ENCODE assay signal across 27 cellular contexts in genomic region chrX:120750381-120750780, GRCh38.
"Had no signal": no experiment of that assay in that cellular context is flagged by ENCODE, and none has a peak within 500 bp of the region (broad histone marks: within the 10 kb centered on the region; RNA-seq: fewer than 3 reads in every experiment).

No MANE protein-coding gene starts in this region.

- H3K27me3 ChIP-seq: ascending aorta, esophagus squamous epithelium, gastrocnemius medialis, vagina had no signal

- H3K9me3 Mint-ChIP-seq: activated naive CD4-positive, alpha-beta T cell treated with anti-CD3 and anti-CD28 coated beads, Interleukin-2, amount 50 U/mL, for 72 hours; activated T-cell treated with anti-CD3 and anti-CD28 coated beads, Interleukin-2, amount 50 U/mL, for 24 hours; activated T-helper 17 cell treated with anti-CD3 and anti-CD28 coated beads, Interleukin-2, amount 50 U/mL, for 72 hours; effector memory CD8-positive, alpha-beta T cell; type B pancreatic cell; WTC11 had no signal

- DNase-seq: activated CD4-positive, alpha-beta T cell treated with anti-CD3 and anti-CD28 coated beads for 36 hours; activated CD4-positive, alpha-beta T cell treated with anti-CD3 and anti-CD28 coated beads, Interleukin-2, amount 50 U/mL, for 4 hours; activated CD8-positive, alpha-beta memory T cell treated with anti-CD3 and anti-CD28 coated beads for 24 hours; activated CD8-positive, alpha-beta memory T cell treated with anti-CD3 and anti-CD28 coated beads, Interleukin-2, amount 50 U/mL, for 4 hours; activated T-cell treated with anti-CD3 and anti-CD28 coated beads, Interleukin-2, amount 50 U/mL, for 24 hours; central memory CD4-positive, alpha-beta T cell; dermis blood vessel endothelial cell; effector memory CD8-positive, alpha-beta T cell; esophagus squamous epithelium; gastrocnemius medialis; hippocampal formation; left ventricle myocardium superior; mammary epithelial cell; nephron progenitor cell; pancreas; right cardiac atrium; small intestine; stimulated activated CD8-positive, alpha-beta memory T cell treated with anti-CD3 and anti-CD28 coated beads, Interleukin-4, amount 100 ng/mL, for 48 hours; stimulated activated naive CD4-positive, alpha-beta T cell treated with Interleukin-2 at 50 U/mL for 16 hours; T1000 had no signal

- H3K27ac ChIP-seq: ascending aorta, esophagus squamous epithelium, gastrocnemius medialis, pancreas, thoracic aorta, vagina had no signal

- H3K36me3 ChIP-seq: ascending aorta, esophagus squamous epithelium, gastrocnemius medialis, pancreas, thoracic aorta, vagina had no signal

- H3K4me1 ChIP-seq: ascending aorta, esophagus squamous epithelium, gastrocnemius medialis, pancreas, vagina had no signal

- H3K27me3 Mint-ChIP-seq: activated CD4-positive, alpha-beta T cell treated with anti-CD3 and anti-CD28 coated beads for 36 hours; activated T-helper 17 cell treated with anti-CD3 and anti-CD28 coated beads, Interleukin-2, amount 50 U/mL, for 72 hours; type B pancreatic cell had no signal

- ATAC-seq: activated CD4-positive, alpha-beta T cell treated with anti-CD3 and anti-CD28 coated beads for 36 hours; activated naive CD4-positive, alpha-beta T cell treated with anti-CD3 and anti-CD28 coated beads, Interleukin-2, amount 50 U/mL, for 72 hours; activated T-helper 17 cell treated with anti-CD3 and anti-CD28 coated beads, Interleukin-2, amount 50 U/mL, for 72 hours; effector memory CD8-positive, alpha-beta T cell; gastrocnemius medialis; left ventricle myocardium superior; pancreas; right cardiac atrium; WTC11 had no signal

- H3K4me3 Mint-ChIP-seq: activated CD4-positive, alpha-beta T cell treated with anti-CD3 and anti-CD28 coated beads for 36 hours; activated T-cell treated with anti-CD3 and anti-CD28 coated beads, Interleukin-2, amount 50 U/mL, for 24 hours; activated T-helper 17 cell treated with anti-CD3 and anti-CD28 coated beads, Interleukin-2, amount 50 U/mL, for 72 hours; effector memory CD8-positive, alpha-beta T cell; nephron progenitor cell; type B pancreatic cell; WTC11 had no signal

- H3K36me3 Mint-ChIP-seq: type B pancreatic cell, WTC11 had no signal

- H3K9me3 ChIP-seq: ascending aorta, esophagus squamous epithelium, gastrocnemius medialis, pancreas, thoracic aorta, vagina had no signal

- H3K27ac Mint-ChIP-seq: activated CD4-positive, alpha-beta T cell treated with anti-CD3 and anti-CD28 coated beads for 36 hours; activated naive CD4-positive, alpha-beta T cell treated with anti-CD3 and anti-CD28 coated beads, Interleukin-2, amount 50 U/mL, for 72 hours; activated T-cell treated with anti-CD3 and anti-CD28 coated beads, Interleukin-2, amount 50 U/mL, for 24 hours; activated T-helper 17 cell treated with anti-CD3 and anti-CD28 coated beads, Interleukin-2, amount 50 U/mL, for 72 hours; effector memory CD8-positive, alpha-beta T cell; type B pancreatic cell; WTC11 had no signal

- H3K4me3 ChIP-seq: ascending aorta, esophagus squamous epithelium, gastrocnemius medialis, pancreas, thoracic aorta, vagina had no signal
